ENCODE assay signal across 17 cellular contexts in genomic region chr1:177425241-177425640, GRCh38.
A peak's percentile ranks its signal among the peaks of the same experiment; 100 is the strongest.
DNase-seq lines count a peak whose midpoint lies in the region; ATAC-seq and TF ChIP-seq lines count a peak whose summit lies in the region.
"Had no signal": no experiment of that assay in that cellular context is flagged by ENCODE, and none has a peak within 500 bp of the region (broad histone marks: within the 10 kb centered on the region; RNA-seq: fewer than 3 reads in every experiment).

No MANE protein-coding gene starts in this region.

- H3K4me1 ChIP-seq in GM23248 (ENCODE audit: insufficient read depth) (0 out of 2 replicates have a peak, but pooled peaks cover 5% of the 10 kb centered on the region), foreskin keratinocyte (no peaks in the 10 kb centered on the region), aorta (ENCODE audit: control insufficient read depth in 1 of 2, insufficient read depth in 2 of 2, low read length in 2 of 2) (no peaks in the 10 kb centered on the region)
- H3K4me1 ChIP-seq: BLaER1, Caco-2 had no signal

- no peaks in the 10 kb centered on the region for H3K9me2 ChIP-seq in GM23248 (ENCODE audit: insufficient read depth)

- TF ChIP-seq CTCF in foreskin keratinocyte (conservative IDR thresholded peaks at IDR 0.05): no peak

- ATAC-seq in foreskin keratinocyte (peak; percentile 28), aorta (ENCODE audit: low FRiP score) (peak; percentile 33)
- ATAC-seq: CD8-positive, alpha-beta T cell; HCT116 had no signal

- H3K79me2 ChIP-seq in GM23248 (ENCODE audit: insufficient read depth): no peaks in the 10 kb centered on the region

- no peaks in the 10 kb centered on the region for H3K9me3 ChIP-seq in GM23248 (ENCODE audit: low read depth)
- no peaks in the 10 kb centered on the region for H3K9me3 ChIP-seq in aorta (ENCODE audit: control insufficient read depth, low read length)
- H3K9me3 ChIP-seq: BLaER1, Caco-2 had no signal

- no peak overlapping the region for H3K9ac ChIP-seq in GM23248
- H3K9ac ChIP-seq: BLaER1 had no signal

- no peak overlapping the region for H3K4me2 ChIP-seq in GM23248 (ENCODE audit: unreplicated experiment)
- H3K4me2 ChIP-seq: BLaER1 had no signal

- DNase-seq in GM23248: peak; percentile 12
- DNase-seq in foreskin keratinocyte: no peak
- DNase-seq in aorta: no peak
- no peak for DNase-seq in effector CD4-positive, alpha-beta T cell
- DNase-seq in substantia nigra (lab: John Stamatoyannopoulos, UW): no peak
- no peak for DNase-seq in activated CD4-positive, CD25-positive, alpha-beta regulatory T cell treated with anti-CD3 and anti-CD28 coated beads, Interleukin-2, amount 50 U/mL, for 72 hours
- DNase-seq: Caco-2; CD4-positive, CD25-positive, alpha-beta regulatory T cell; CD8-positive, alpha-beta T cell; DMS153; DND-41; H9 had no signal

- no peaks in the 10 kb centered on the region for H3F3A ChIP-seq in GM23248 (ENCODE audit: insufficient read depth)

- in situ Hi-C loops in GM23248 (cut with MboI): no loop called here

- H3K36me3 ChIP-seq in GM23248 (ENCODE audit: low read depth): no peaks in the 10 kb centered on the region
- H3K36me3 ChIP-seq in aorta (ENCODE audit: control insufficient read depth in 1 of 2, insufficient read depth in 2 of 2, low read length in 1 of 2): no peaks in the 10 kb centered on the region
- H3K36me3 ChIP-seq: BLaER1 had no signal

- 77 to 86% methylated on average over 8 of the region's 8 CpGs for WGBS in GM23248 (ENCODE audit: low coverage in 1 of 2, low lambda C conversion rate in 2 of 2, missing lambda C conversion rate in 2 of 2), 2 experiments
- 89 to 91% methylated on average over 8 of the region's 8 CpGs for WGBS in aorta, 2 donors

- H4K20me1 ChIP-seq in GM23248 (ENCODE audit: insufficient read depth): no peaks in the 10 kb centered on the region
- H4K20me1 ChIP-seq: BLaER1 had no signal

- H3K27me3 ChIP-seq in GM23248 (replicated peaks; ENCODE audit: insufficient read depth): no peaks in the 10 kb centered on the region
- H3K27me3 ChIP-seq in foreskin keratinocyte: peaks cover 5% of the 10 kb centered on the region
- no peaks in the 10 kb centered on the region for H3K27me3 ChIP-seq in aorta (ENCODE audit: control insufficient read depth in 1 of 2, insufficient read depth in 2 of 2, low read length in 1 of 2)
- H3K27me3 ChIP-seq: BLaER1 had no signal

- no peak overlapping the region for H3K27ac ChIP-seq in GM23248
- peak overlapping the region; percentile 20 for H3K27ac ChIP-seq in angular gyrus (ENCODE audit: low read depth, low read length)
- no peak overlapping the region for H3K27ac ChIP-seq in foreskin keratinocyte
- no peak overlapping the region for H3K27ac ChIP-seq in aorta (ENCODE audit: low read depth in 1 of 2, low read length in 2 of 2)
- H3K27ac ChIP-seq in substantia nigra (ENCODE audit: low read depth, low read length, poor library complexity, severe bottlenecking): no peak overlapping the region
- H3K27ac ChIP-seq: 22Rv1, BLaER1, C4-2B had no signal

- intact Hi-C loops in aorta (cut with DNase I): no loop called here

- no peak overlapping the region for H2AFZ ChIP-seq in GM23248

- H3K4me3 ChIP-seq in GM23248 (no peak overlapping the region), aorta (ENCODE audit: low read length in 2 of 2) (no peak overlapping the region)
- H3K4me3 ChIP-seq: BLaER1 had no signal
